ENCODE assay signal across 27 cellular contexts in genomic region chr18:22044474-22045220, GRCh38.
A peak's percentile ranks its signal among the peaks of the same experiment; 100 is the strongest.
DNase-seq lines count a peak whose midpoint lies in the region; ATAC-seq and TF ChIP-seq lines count a peak whose summit lies in the region.
"Had no signal": no experiment of that assay in that cellular context is flagged by ENCODE, and none has a peak within 500 bp of the region (broad histone marks: within the 10 kb centered on the region; RNA-seq: fewer than 3 reads in every experiment).

No MANE protein-coding gene starts in this region.

- CTCF ChIA-PET in MCF 10A (lab: Yijun Ruan, JAX), result interaction anchor here (0.6 kb wide), 1 partner anchor 425 kb away, joined by 3 read pairs; no protein-coding TSS in a partner anchor

- H3K4me3 Mint-ChIP-seq in MCF 10A (ENCODE audit: unreplicated experiment), result no peak overlapping the region
- H3K4me3 Mint-ChIP-seq: activated CD4-positive, alpha-beta T cell treated with anti-CD3 and anti-CD28 coated beads for 36 hours; activated T-cell treated with anti-CD3 and anti-CD28 coated beads, Interleukin-2, amount 50 U/mL, for 4 hours; brain; CD8-positive, alpha-beta memory T cell; nephron progenitor cell; stimulated activated naive CD8-positive, alpha-beta T cell treated with anti-CD3 and anti-CD28 coated beads, Interleukin-15, amount 100 ng/mL, for 72 hours had no signal

- H4K20me1 ChIP-seq in hepatocyte (ENCODE audit: insufficient read depth, poor library complexity, severe bottlenecking), result no peaks in the 10 kb centered on the region

- H3K4me2 ChIP-seq in hepatocyte, result peak overlapping the region; percentile 67

- 53% methylated on average over 5 of the region's 5 CpGs for WGBS in hepatocyte (ENCODE audit: low lambda C conversion rate, missing lambda C conversion rate)
- WGBS in spleen, 5 donors, result 69 to 77% (median 75%) methylated on average over 5 of the region's 5 CpGs

- H3K9me3 ChIP-seq in breast epithelium (no peaks in the 10 kb centered on the region), hepatocyte (ENCODE audit: low read depth) (no peaks in the 10 kb centered on the region), muscle layer of duodenum (ENCODE audit: control insufficient read depth in 1 of 2, low read length in 2 of 2) (no peaks in the 10 kb centered on the region), spleen (no peaks in the 10 kb centered on the region)
- H3K9me3 ChIP-seq: heart left ventricle, sigmoid colon, SJCRH30, tibial nerve had no signal

- no peaks in the 10 kb centered on the region for H3K4me1 Mint-ChIP-seq in MCF 10A (ENCODE audit: insufficient read depth, unreplicated experiment)
- H3K4me1 Mint-ChIP-seq: activated CD4-positive, alpha-beta T cell treated with anti-CD3 and anti-CD28 coated beads for 36 hours; brain; CD8-positive, alpha-beta memory T cell; stimulated activated naive CD8-positive, alpha-beta T cell treated with anti-CD3 and anti-CD28 coated beads, Interleukin-15, amount 100 ng/mL, for 72 hours had no signal

- H3K9me2 ChIP-seq in hepatocyte (replicated peaks; ENCODE audit: insufficient read depth), result no peaks in the 10 kb centered on the region

- H3K4me1 ChIP-seq in breast epithelium, result no peaks in the 10 kb centered on the region
- peaks cover 37% of the 10 kb centered on the region for H3K4me1 ChIP-seq in hepatocyte (ENCODE audit: insufficient read depth)
- H3K4me1 ChIP-seq in muscle layer of duodenum (ENCODE audit: control insufficient read depth in 1 of 2, insufficient read depth in 2 of 2, low read length in 2 of 2), result no peaks in the 10 kb centered on the region
- no peaks in the 10 kb centered on the region for H3K4me1 ChIP-seq in spleen
- H3K4me1 ChIP-seq: heart left ventricle, sigmoid colon, SJCRH30, tibial nerve had no signal

- H3K79me2 ChIP-seq in hepatocyte, result peaks cover 3% of the 10 kb centered on the region

- H3K36me3 Mint-ChIP-seq in MCF 10A (ENCODE audit: insufficient read depth, unreplicated experiment), result no peaks in the 10 kb centered on the region
- H3K36me3 Mint-ChIP-seq: brain had no signal

- no peaks in the 10 kb centered on the region for H3K9me3 Mint-ChIP-seq in MCF 10A (ENCODE audit: unreplicated experiment)
- H3K9me3 Mint-ChIP-seq: activated T-cell treated with anti-CD3 and anti-CD28 coated beads, Interleukin-2, amount 50 U/mL, for 4 hours; CD8-positive, alpha-beta memory T cell; nephron progenitor cell; stimulated activated naive CD8-positive, alpha-beta T cell treated with anti-CD3 and anti-CD28 coated beads, Interleukin-15, amount 100 ng/mL, for 72 hours had no signal

- no peak overlapping the region for H3K4me3 ChIP-seq in breast epithelium
- H3K4me3 ChIP-seq in hepatocyte, result no peak overlapping the region
- no peak overlapping the region for H3K4me3 ChIP-seq in muscle layer of duodenum (ENCODE audit: low read depth in 1 of 2, low read length in 2 of 2)
- no peak overlapping the region for H3K4me3 ChIP-seq in spleen
- H3K4me3 ChIP-seq: heart left ventricle, sigmoid colon, SJCRH30, tibial nerve had no signal

- ATAC-seq in HG03175 (IDR thresholded peaks at IDR 0.05; ENCODE audit: unreplicated experiment), result no peak
- ATAC-seq: activated CD4-positive, alpha-beta T cell treated with anti-CD3 and anti-CD28 coated beads for 36 hours; activated T-cell treated with anti-CD3 and anti-CD28 coated beads, Interleukin-2, amount 50 U/mL, for 4 hours; heart left ventricle; Panc1; stimulated activated naive CD8-positive, alpha-beta T cell treated with anti-CD3 and anti-CD28 coated beads, Interleukin-15, amount 100 ng/mL, for 72 hours had no signal

- H3K27ac ChIP-seq in breast epithelium, result peak overlapping the region in 1 of 2 donors; percentile 17
- peak overlapping the region; percentile 97 for H3K27ac ChIP-seq in hepatocyte
- H3K27ac ChIP-seq in muscle layer of duodenum (ENCODE audit: low read length), result peak overlapping the region; percentile 91
- no peak overlapping the region for H3K27ac ChIP-seq in spleen
- H3K27ac ChIP-seq: heart left ventricle, sigmoid colon, SJCRH30, tibial nerve had no signal

- peak; percentile 37 to 64 for DNase-seq in breast epithelium (ENCODE audit: low spot score in 2 of 2)
- DNase-seq in MCF 10A (ENCODE audit: unreplicated experiment), result no peak
- DNase-seq in hepatocyte (ENCODE audit: low spot score), result peak; percentile 78
- no peak for DNase-seq in HPDE6-E6E7 (ENCODE audit: extremely low spot score)
- no peak for DNase-seq in NCI-H1048 (lab: John Stamatoyannopoulos, UW)
- DNase-seq in spleen, result no peak
- DNase-seq: activated CD4-positive, alpha-beta T cell treated with anti-CD3 and anti-CD28 coated beads for 36 hours; activated CD8-positive, alpha-beta memory T cell treated with anti-CD3 and anti-CD28 coated beads for 24 hours; activated naive CD4-positive, alpha-beta T cell; activated T-cell treated with anti-CD3 and anti-CD28 coated beads, Interleukin-2, amount 50 U/mL, for 4 hours; AML-193; CD8-positive, alpha-beta memory T cell; DMS79 treated with DMSO at 0.1 percent for 48 hours; effector CD8-positive, alpha-beta T cell; foreskin fibroblast; heart left ventricle; NCI-H1694; NCI-H524 treated with DMSO at 0.1 percent for 48 hours; nephron progenitor cell; sigmoid colon; SJCRH30; stimulated activated naive CD8-positive, alpha-beta T cell treated with anti-CD3 and anti-CD28 coated beads, Interleukin-15, amount 100 ng/mL, for 72 hours had no signal

- intact Hi-C loops in breast epithelium (cut with DNase I; ENCODE audit: low total_unique reads), result no loop called here
- intact Hi-C loops in MCF 10A (cut with micrococcal nuclease), result no loop called here
- intact Hi-C loops in spleen (cut with DNase I; ENCODE audit: low total_unique reads), result no loop called here

- TF ChIP-seq CTCF in breast epithelium (IDR thresholded peaks at IDR 0.05) (no peak), MCF 10A (IDR thresholded peaks at IDR 0.05; ENCODE audit: unreplicated experiment) (no peak), hepatocyte (IDR thresholded peaks at IDR 0.05; ENCODE audit: poor library complexity) (no peak), spleen (IDR thresholded peaks at IDR 0.05 in 8 of 11, conservative IDR thresholded peaks at IDR 0.05 in 3 of 11) (no peak)

- H3K36me3 ChIP-seq in breast epithelium (no peaks in the 10 kb centered on the region), hepatocyte (replicated peaks; ENCODE audit: insufficient read depth, low read depth) (no peaks in the 10 kb centered on the region), muscle layer of duodenum (ENCODE audit: control insufficient read depth in 1 of 2, insufficient read depth in 2 of 2, low read length in 2 of 2) (no peaks in the 10 kb centered on the region), spleen (no peaks in the 10 kb centered on the region)
- H3K36me3 ChIP-seq: heart left ventricle, sigmoid colon, SJCRH30, tibial nerve had no signal

- POLR2A ChIA-PET in MCF 10A (lab: Yijun Ruan, JAX), result no interaction called here

- no peaks in the 10 kb centered on the region for H3K27me3 Mint-ChIP-seq in MCF 10A (ENCODE audit: insufficient read depth, unreplicated experiment)
- H3K27me3 Mint-ChIP-seq: activated CD4-positive, alpha-beta T cell treated with anti-CD3 and anti-CD28 coated beads for 36 hours; brain had no signal

- no peaks in the 10 kb centered on the region for H3K27me3 ChIP-seq in breast epithelium
- H3K27me3 ChIP-seq in hepatocyte, result no peaks in the 10 kb centered on the region
- no peaks in the 10 kb centered on the region for H3K27me3 ChIP-seq in muscle layer of duodenum (ENCODE audit: low read depth, low read length)
- H3K27me3 ChIP-seq in spleen (replicated peaks in 1 of 7), result peaks cover 0 to 3% (median 0%) of the 10 kb centered on the region in 7 donors
- H3K27me3 ChIP-seq: sigmoid colon, SJCRH30, tibial nerve had no signal

- H2AFZ ChIP-seq in hepatocyte, result no peak overlapping the region

- TF ChIP-seq POLR2A in breast epithelium (IDR thresholded peaks at IDR 0.05), result no peak
- TF ChIP-seq POLR2A in spleen (IDR thresholded peaks at IDR 0.05), result no peak

- H3K27ac Mint-ChIP-seq in MCF 10A (ENCODE audit: low read depth, unreplicated experiment), result no peak overlapping the region
- H3K27ac Mint-ChIP-seq: activated CD4-positive, alpha-beta T cell treated with anti-CD3 and anti-CD28 coated beads for 36 hours; CD8-positive, alpha-beta memory T cell; nephron progenitor cell had no signal

- no TSS peak for BruUV-seq in MCF 10A (replicated peaks; lab: Mats Ljungman, UMichigan)

Comparison
In these comparisons a context has a peak if more than half of its experiments do, and no peak if none do; other contexts are left out.
1. DNase-seq: peak in breast epithelium (2 of 2) and hepatocyte (single experiment); none in MCF 10A (single experiment), HPDE6-E6E7 (single experiment), NCI-H1048 (single experiment) and spleen (single experiment).
2. H3K27ac ChIP-seq: peak in hepatocyte (single experiment) and muscle layer of duodenum (single experiment); none in spleen (0 of 8).